8 cellular contexts compared by ENCODE assay signal in the genomic region with DNA sequence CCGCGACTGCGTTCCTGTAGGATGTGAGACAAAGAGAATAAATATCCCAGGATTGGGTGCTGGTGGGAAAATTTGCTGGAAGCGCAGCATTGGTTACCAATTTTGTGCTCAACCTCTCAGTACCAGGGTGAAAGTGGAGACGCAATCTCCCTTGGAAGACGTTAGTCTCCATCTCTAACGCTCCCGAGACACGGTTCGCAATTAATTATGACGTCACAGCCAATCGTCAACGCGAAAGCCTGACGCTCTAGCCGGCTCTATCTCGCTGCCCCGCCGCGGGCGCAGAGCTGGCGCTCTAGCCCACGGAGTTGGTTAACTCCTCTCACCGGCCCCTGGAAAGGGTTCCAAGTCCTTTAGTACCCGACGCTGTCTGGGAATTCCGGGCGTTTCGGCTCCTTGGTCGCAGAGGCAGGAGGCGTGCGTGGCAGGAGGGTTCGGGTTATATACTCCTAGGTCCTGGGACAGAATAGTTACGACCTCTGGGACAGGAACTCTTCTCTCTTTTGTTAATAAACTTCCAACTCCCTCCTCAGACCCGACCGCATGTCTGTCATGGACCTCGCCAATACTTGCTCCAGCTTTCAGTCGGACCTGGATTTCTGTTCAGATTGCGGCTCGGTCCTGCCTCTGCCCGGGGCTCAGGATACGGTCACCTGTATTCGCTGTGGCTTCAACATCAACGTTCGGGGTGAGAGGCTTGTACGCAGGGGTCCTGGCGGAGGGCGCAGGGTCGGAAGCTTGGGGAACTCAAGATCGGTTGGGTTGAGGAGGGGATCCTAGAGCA.
DNase-seq lines count a peak whose midpoint lies in the region; ATAC-seq and FAIRE-seq lines count a peak whose summit lies in the region.

POLR1H (plus strand) TSS at position 284 of the 784 bp plus-strand sequence; CDS start at position 544, 260 bp downstream.

- ATAC-seq in HG03457 (IDR thresholded peaks at IDR 0.05; ENCODE audit: unreplicated experiment): peak; percentile 61

- peak; percentile 28 for FAIRE-seq in colon (lab: Jason Lieb, UNC)

- DNase-seq in AML-193 (lab: John Stamatoyannopoulos, UW): peak; percentile 95 to 96
- DNase-seq in GM19238 (ENCODE audit: insufficient read length, low spot score): peak; percentile 81
- DNase-seq in NCI-H526 (lab: John Stamatoyannopoulos, UW): peak; percentile 92 to 98
- DNase-seq in activated CD4-positive, alpha-beta T cell treated with anti-CD3 and anti-CD28 coated beads for 48 hours: peak; percentile 90
- peak; percentile 96 for DNase-seq in kidney tubule cell (ENCODE audit: low spot score)
- DNase-seq in stimulated activated CD4-positive, alpha-beta T cell treated with anti-CD3 and anti-CD28 coated beads, Interleukin-1b, Interleukin-23, amount 100 ng/mL, for 24 hours (ENCODE audit: low read depth in 4 of 4, low spot score in 1 of 4): peak; percentile 68 to 76 (median 72)

Comparison
In these comparisons a context has a peak if more than half of its experiments do, and no peak if none do; other contexts are left out.
1. Peak in every context shown above with its lines: DNase-seq and ATAC-seq.